Comparison of ENCODE assay signal across 9 cellular contexts in the genomic region with DNA sequence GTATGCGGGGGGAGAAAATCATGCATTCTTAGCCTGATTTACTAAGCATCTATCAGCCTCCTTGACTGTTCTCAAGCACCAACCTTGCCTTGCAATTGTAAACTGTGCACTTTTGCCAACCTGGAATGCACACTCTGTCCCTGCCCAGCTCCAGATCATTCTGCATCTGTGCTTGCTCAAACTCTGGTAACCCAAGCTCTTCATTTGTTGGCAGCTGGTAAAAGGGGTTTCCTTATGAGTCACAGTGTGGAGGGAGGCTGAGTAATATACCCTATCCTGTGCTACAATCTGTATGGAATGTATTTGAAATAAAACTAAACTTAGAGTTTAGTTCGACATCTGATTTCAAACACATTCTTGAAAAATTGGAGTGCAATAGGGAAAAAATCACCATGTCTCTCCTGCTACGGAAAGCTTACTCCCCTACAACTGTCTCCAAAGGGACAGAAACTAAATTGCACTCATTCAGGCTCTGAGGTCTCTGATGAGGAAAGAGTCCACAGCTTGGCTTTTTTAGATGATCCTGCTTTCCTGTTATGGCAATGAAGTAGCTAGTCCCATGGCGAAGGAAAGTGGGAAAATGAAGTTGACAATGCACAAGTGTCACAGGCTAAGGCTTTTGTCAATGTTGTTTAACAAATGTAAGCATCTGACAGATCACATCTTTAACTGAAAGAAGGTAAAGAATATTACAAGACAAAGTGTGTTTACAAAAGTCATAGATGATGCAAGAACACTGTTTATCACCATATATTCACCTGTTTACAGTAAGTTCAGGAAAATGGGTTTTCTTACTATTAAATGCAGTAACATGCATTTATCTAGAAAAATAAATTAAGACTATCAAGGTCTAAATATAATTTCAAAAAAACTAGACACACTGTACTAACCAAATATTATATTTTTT.
DNase-seq lines count a peak whose midpoint lies in the region; ATAC-seq and TF ChIP-seq lines count a peak whose summit lies in the region.
"Had no signal": no experiment of that assay in that cellular context is flagged by ENCODE, and none has a peak within 500 bp of the region (broad histone marks: within the 10 kb centered on the region; RNA-seq: fewer than 3 reads in every experiment).

No MANE protein-coding gene starts in this region.

- H3K36me3 Mint-ChIP-seq in CD4-positive, alpha-beta memory T cell = no peaks in the 10 kb centered on the region

- DNase-seq in A172 (ENCODE audit: low spot score) (peak; percentile 95), brain microvascular endothelial cell (peak; percentile 93), lung microvascular endothelial cell (ENCODE audit: low read depth in 2 of 2) (peak; percentile 84 to 96), SHP77 treated with DMSO at 0.1 percent for 48 hours (lab: John Stamatoyannopoulos, UW) (no peak)
- no peak for DNase-seq in activated effector memory CD4-positive, alpha-beta T cell treated with anti-CD3 and anti-CD28 coated beads, Interleukin-2, amount 50 U/mL, for 16 hours
- DNase-seq in CD4-positive, alpha-beta memory T cell = no peak

- intact Hi-C loops in CD4-positive, alpha-beta memory T cell (cut with micrococcal nuclease) = no loop called here

- no peaks in the 10 kb centered on the region for H3K36me3 ChIP-seq in brain microvascular endothelial cell (replicated peaks)
- H3K36me3 ChIP-seq in CD4-positive, alpha-beta memory T cell (ENCODE audit: insufficient read depth, low read length) = no peaks in the 10 kb centered on the region
- H3K36me3 ChIP-seq: neutrophil had no signal

- H3K4me1 Mint-ChIP-seq in CD4-positive, alpha-beta memory T cell = no peaks in the 10 kb centered on the region

- no peak overlapping the region for H3K4me3 Mint-ChIP-seq in CD4-positive, alpha-beta memory T cell

- in situ Hi-C loops in brain microvascular endothelial cell (cut with HindIII; ENCODE audit: low pct_ligation_motif_present, low sequenced_read_pairs) = loop anchor here (25.0 kb wide), 1 partner anchor 315 kb away; no protein-coding TSS in a partner anchor

- no peaks in the 10 kb centered on the region for H3K27me3 ChIP-seq in brain microvascular endothelial cell (replicated peaks)
- no peaks in the 10 kb centered on the region for H3K27me3 ChIP-seq in CD4-positive, alpha-beta memory T cell (ENCODE audit: insufficient read depth, low read length)
- H3K27me3 ChIP-seq: neutrophil had no signal

- H3K27ac Mint-ChIP-seq in CD4-positive, alpha-beta memory T cell = no peak overlapping the region

- peak overlapping the region; percentile 83 for H3K27ac ChIP-seq in brain microvascular endothelial cell
- H3K27ac ChIP-seq in CD4-positive, alpha-beta memory T cell (ENCODE audit: low read depth, low read length) = no peak overlapping the region
- H3K27ac ChIP-seq: neutrophil had no signal

- H3K4me3 ChIP-seq in brain microvascular endothelial cell (ENCODE audit: low read depth, low read length) = peak overlapping the region; percentile 26
- no peak overlapping the region for H3K4me3 ChIP-seq in CD4-positive, alpha-beta memory T cell (ENCODE audit: low read length in 2 of 2)

- H3K9me3 ChIP-seq in CD4-positive, alpha-beta memory T cell (ENCODE audit: control insufficient read depth in 1 of 2, low read length in 2 of 2) = no peaks in the 10 kb centered on the region
- H3K9me3 ChIP-seq: neutrophil had no signal

- POLR2A ChIA-PET in CD4-positive, alpha-beta memory T cell (lab: Charles Lee; ENCODE audit: partially characterized antibody) = no interaction called here

- peaks cover 8 to 22% of the 10 kb centered on the region in 2 donors for H3K27me3 Mint-ChIP-seq in CD4-positive, alpha-beta memory T cell

- no peaks in the 10 kb centered on the region for H3K4me1 ChIP-seq in CD4-positive, alpha-beta memory T cell (ENCODE audit: insufficient read depth, low read length)

- ATAC-seq in HG02759 (IDR thresholded peaks at IDR 0.05; ENCODE audit: unreplicated experiment) (peak; percentile 80), GM19467 (IDR thresholded peaks at IDR 0.05; ENCODE audit: unreplicated experiment) (no peak)

- CTCF ChIA-PET in CD4-positive, alpha-beta memory T cell (lab: Charles Lee; ENCODE audit: partially characterized antibody) = interaction anchor here (1.1 to 1.2 kb wide), 2 partner anchors 13 to 320 kb away, joined by 3 to 4 read pairs; no protein-coding TSS in a partner anchor

- no peak for TF ChIP-seq CTCF in brain microvascular endothelial cell (IDR thresholded peaks at IDR 0.05; ENCODE audit: low read depth, low read length, missing control alignments)

- H3K9me3 Mint-ChIP-seq in CD4-positive, alpha-beta memory T cell = no peaks in the 10 kb centered on the region

Comparison
In these comparisons a context has a peak if more than half of its experiments do, and no peak if none do; other contexts are left out.
1. DNase-seq: peak in A172 (single experiment), brain microvascular endothelial cell (single experiment) and lung microvascular endothelial cell (2 of 2); none in activated effector memory CD4-positive, alpha-beta T cell treated with anti-CD3 and anti-CD28 coated beads, Interleukin-2, amount 50 U/mL, for 16 hours (single experiment), CD4-positive, alpha-beta memory T cell (0 of 5) and SHP77 treated with DMSO at 0.1 percent for 48 hours (single experiment).